ENCODE assay signal across 1 cellular context in the genomic region with DNA sequence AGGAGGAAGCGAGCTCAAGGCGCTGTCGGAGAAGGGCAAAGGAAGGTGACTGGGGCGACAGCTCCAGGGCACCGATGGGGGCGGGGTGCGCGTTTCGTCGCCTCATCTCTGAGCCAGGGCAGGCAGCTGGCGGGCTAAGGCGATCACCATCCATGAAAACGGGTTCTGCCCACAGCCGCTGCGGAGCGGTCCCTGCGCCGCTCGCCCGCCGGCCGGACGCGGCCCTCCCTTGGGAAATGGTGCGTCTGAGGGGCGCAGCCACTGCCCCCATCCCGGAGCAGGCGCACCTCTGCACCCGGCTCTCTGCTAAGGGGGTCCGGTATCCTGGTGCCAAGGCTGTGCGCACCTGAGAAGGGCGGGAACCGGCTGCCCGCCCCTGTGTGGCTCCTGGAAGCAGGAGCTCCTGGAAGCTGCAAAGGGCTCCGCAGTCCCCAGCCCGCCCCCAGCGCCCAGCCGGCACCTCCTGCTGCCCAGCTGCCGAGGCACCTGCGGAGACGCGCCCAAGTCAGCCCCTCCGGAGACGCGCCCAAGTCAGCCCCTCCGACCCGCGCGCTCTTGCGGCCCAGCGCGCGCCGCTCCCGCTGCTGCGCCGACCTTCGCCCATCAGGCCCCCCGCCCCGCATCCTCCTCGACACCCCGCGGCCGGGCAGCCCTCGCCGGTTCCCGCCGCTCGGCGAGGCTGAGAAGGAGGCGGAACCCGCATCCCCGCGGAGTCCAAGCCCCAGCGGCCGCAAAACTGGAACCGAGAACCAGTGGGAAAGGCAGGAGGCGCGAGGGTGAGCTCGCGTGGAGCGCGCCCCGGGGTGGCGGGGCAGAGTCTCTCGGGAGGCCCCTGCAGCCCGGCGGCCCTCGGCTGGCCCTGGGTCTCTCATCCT.
TF ChIP-seq lines count a peak whose summit lies in the region.

No MANE protein-coding gene starts in this region.

TF ChIP-seq in GM23338, 12 proteins besides CTCF, POLR2A, EP300 and RAD21 (continued from another document):
- TF ChIP-seq, protein P1, sequence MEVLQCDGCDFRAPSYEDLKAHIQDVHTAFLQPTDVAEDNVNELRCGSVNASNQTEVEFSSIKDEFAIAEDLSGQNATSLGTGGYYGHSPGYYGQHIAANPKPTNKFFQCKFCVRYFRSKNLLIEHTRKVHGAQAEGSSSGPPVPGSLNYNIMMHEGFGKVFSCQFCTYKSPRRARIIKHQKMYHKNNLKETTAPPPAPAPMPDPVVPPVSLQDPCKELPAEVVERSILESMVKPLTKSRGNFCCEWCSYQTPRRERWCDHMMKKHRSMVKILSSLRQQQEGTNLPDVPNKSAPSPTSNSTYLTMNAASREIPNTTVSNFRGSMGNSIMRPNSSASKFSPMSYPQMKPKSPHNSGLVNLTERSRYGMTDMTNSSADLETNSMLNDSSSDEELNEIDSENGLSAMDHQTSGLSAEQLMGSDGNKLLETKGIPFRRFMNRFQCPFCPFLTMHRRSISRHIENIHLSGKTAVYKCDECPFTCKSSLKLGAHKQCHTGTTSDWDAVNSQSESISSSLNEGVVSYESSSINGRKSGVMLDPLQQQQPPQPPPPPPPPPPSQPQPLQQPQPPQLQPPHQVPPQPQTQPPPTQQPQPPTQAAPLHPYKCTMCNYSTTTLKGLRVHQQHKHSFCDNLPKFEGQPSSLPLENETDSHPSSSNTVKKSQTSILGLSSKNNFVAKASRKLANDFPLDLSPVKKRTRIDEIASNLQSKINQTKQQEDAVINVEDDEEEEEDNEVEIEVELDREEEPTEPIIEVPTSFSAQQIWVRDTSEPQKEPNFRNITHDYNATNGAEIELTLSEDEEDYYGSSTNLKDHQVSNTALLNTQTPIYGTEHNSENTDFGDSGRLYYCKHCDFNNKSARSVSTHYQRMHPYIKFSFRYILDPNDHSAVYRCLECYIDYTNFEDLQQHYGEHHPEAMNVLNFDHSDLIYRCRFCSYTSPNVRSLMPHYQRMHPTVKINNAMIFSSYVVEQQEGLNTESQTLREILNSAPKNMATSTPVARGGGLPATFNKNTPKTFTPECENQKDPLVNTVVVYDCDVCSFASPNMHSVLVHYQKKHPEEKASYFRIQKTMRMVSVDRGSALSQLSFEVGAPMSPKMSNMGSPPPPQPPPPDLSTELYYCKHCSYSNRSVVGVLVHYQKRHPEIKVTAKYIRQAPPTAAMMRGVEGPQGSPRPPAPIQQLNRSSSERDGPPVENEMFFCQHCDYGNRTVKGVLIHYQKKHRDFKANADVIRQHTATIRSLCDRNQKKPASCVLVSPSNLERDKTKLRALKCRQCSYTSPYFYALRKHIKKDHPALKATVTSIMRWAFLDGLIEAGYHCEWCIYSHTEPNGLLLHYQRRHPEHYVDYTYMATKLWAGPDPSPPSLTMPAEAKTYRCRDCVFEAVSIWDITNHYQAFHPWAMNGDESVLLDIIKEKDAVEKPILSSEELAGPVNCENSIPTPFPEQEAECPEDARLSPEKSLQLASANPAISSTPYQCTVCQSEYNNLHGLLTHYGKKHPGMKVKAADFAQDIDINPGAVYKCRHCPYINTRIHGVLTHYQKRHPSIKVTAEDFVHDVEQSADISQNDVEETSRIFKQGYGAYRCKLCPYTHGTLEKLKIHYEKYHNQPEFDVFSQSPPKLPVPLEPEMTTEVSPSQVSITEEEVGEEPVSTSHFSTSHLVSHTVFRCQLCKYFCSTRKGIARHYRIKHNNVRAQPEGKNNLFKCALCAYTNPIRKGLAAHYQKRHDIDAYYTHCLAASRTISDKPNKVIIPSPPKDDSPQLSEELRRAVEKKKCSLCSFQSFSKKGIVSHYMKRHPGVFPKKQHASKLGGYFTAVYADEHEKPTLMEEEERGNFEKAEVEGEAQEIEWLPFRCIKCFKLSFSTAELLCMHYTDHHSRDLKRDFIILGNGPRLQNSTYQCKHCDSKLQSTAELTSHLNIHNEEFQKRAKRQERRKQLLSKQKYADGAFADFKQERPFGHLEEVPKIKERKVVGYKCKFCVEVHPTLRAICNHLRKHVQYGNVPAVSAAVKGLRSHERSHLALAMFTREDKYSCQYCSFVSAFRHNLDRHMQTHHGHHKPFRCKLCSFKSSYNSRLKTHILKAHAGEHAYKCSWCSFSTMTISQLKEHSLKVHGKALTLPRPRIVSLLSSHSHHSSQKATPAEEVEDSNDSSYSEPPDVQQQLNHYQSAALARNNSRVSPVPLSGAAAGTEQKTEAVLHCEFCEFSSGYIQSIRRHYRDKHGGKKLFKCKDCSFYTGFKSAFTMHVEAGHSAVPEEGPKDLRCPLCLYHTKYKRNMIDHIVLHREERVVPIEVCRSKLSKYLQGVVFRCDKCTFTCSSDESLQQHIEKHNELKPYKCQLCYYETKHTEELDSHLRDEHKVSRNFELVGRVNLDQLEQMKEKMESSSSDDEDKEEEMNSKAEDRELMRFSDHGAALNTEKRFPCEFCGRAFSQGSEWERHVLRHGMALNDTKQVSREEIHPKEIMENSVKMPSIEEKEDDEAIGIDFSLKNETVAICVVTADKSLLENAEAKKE (CRISPR knock-in tag; IDR thresholded peaks at IDR 0.05) = no peak
- TF ChIP-seq EZH2phosphoT487 (IDR thresholded peaks at IDR 0.05; ENCODE audit: unreplicated experiment) (no peak), ZNF114 (CRISPR knock-in tag; IDR thresholded peaks at IDR 0.05) (no peak), POLR2AphosphoS5 (IDR thresholded peaks at IDR 0.05; ENCODE audit: low read depth) (no peak), ZNF331 (CRISPR knock-in tag; IDR thresholded peaks at IDR 0.05; ENCODE audit: low read depth) (no peak), EZH2 (IDR thresholded peaks at IDR 0.05; ENCODE audit: low read depth, unreplicated experiment) (no peak), JUNB (IDR thresholded peaks at IDR 0.05; ENCODE audit: unreplicated experiment) (no peak)
- TF ChIP-seq, protein P2, sequence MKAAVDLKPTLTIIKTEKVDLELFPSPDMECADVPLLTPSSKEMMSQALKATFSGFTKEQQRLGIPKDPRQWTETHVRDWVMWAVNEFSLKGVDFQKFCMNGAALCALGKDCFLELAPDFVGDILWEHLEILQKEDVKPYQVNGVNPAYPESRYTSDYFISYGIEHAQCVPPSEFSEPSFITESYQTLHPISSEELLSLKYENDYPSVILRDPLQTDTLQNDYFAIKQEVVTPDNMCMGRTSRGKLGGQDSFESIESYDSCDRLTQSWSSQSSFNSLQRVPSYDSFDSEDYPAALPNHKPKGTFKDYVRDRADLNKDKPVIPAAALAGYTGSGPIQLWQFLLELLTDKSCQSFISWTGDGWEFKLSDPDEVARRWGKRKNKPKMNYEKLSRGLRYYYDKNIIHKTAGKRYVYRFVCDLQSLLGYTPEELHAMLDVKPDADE (IDR thresholded peaks at IDR 0.05) = no peak
TF ChIP-seq in GM23338: peak in this region for 0.
